Comparison of ENCODE assay signal across 17 cellular contexts in genomic region chr1:16043521-16043920, GRCh38. TPM values are rescaled to one million over a fixed set of nuclear protein-coding genes. Genes with fewer than 3 reads are reported as not detected.
A peak's percentile ranks its signal among the peaks of the same experiment; 100 is the strongest.
DNase-seq lines count a peak whose midpoint lies in the region; ATAC-seq and TF ChIP-seq lines count a peak whose summit lies in the region.
"Had no signal": no experiment of that assay in that cellular context is flagged by ENCODE, and none has a peak within 500 bp of the region (broad histone marks: within the 10 kb centered on the region; RNA-seq: fewer than 3 reads in every experiment).

TSS of gene CLCNKB (plus strand) at chr1:16043782. CDS start at chr1:16044493, 711 bp downstream.

- H3K27ac ChIP-seq in colonic mucosa (no peak within 1 kb of the TSS), ovary (peak within 1 kb of the TSS in 1 of 2 donors; percentile 71), dorsolateral prefrontal cortex (no peak within 1 kb of the TSS)

- no peaks in the 10 kb centered on the region for H3K36me3 ChIP-seq in colonic mucosa
- H3K36me3 ChIP-seq in ovary = no peaks in the 10 kb centered on the region

- H3K9me3 ChIP-seq in colonic mucosa (no peaks in the 10 kb centered on the region), ovary (no peaks in the 10 kb centered on the region)

- H3K27me3 ChIP-seq in colonic mucosa = no peaks in the 10 kb centered on the region
- no peaks in the 10 kb centered on the region for H3K27me3 ChIP-seq in ovary
- no peaks in the 10 kb centered on the region for H3K27me3 ChIP-seq in dorsolateral prefrontal cortex

- intact Hi-C loops in colonic mucosa (cut with DNase I) = no loop called here
- intact Hi-C loops in ovary (cut with DNase I) = no loop called here
- intact Hi-C loops in dorsolateral prefrontal cortex (cut with DNase I) = no loop called here

- DNase-seq in NCI-H146 (lab: John Stamatoyannopoulos, UW) (peak; percentile 42), NCI-H146 treated with DMSO at 0.1 percent for 48 hours (lab: John Stamatoyannopoulos, UW; ENCODE audit: unreplicated experiment) (no peak), DMS79 treated with DMSO at 0.1 percent for 48 hours (lab: John Stamatoyannopoulos, UW) (peak; percentile 81), colonic mucosa (peak; percentile 30), ovary (peak in 3 of 5 donors; percentile 64 to 72 (median 67)), dorsolateral prefrontal cortex (no peak)
- DNase-seq: C1 segment of cervical spinal cord, COR-L47, HCEC 1CT, NCI-H1436 treated with DMSO at 0.1 percent for 48 hours, NCI-H2227 treated with DMSO at 0.1 percent for 48 hours, NCI-H774, SHP77 had no signal

- no peak for TF ChIP-seq CTCF in colonic mucosa (IDR thresholded peaks at IDR 0.05)
- no peak for TF ChIP-seq CTCF in ovary (IDR thresholded peaks at IDR 0.05)
- no peak for TF ChIP-seq CTCF in dorsolateral prefrontal cortex (IDR thresholded peaks at IDR 0.05 in 54 of 56, conservative IDR thresholded peaks at IDR 0.05 in 2 of 56; ENCODE audit: low read depth in 1 of 56, partially characterized antibody in 56 of 56)

- H3K4me3 ChIP-seq in colonic mucosa (no peak within 1 kb of the TSS), ovary (no peak within 1 kb of the TSS), dorsolateral prefrontal cortex (no peak within 1 kb of the TSS)

- ATAC-seq in GM18511 (IDR thresholded peaks at IDR 0.05; ENCODE audit: unreplicated experiment) (no peak), HG03139 (IDR thresholded peaks at IDR 0.05; ENCODE audit: unreplicated experiment) (no peak)
- ATAC-seq: SK-N-SH treated with all-trans-retinoic acid at 6 μM for 48 hours had no signal

- H3K9ac ChIP-seq in colonic mucosa (ENCODE audit: low read depth in 2 of 2, low read length in 2 of 2) = no peak within 1 kb of the TSS

- 20 to 35% (median 24%) methylated on average over 7 of the region's 7 CpGs for WGBS in ovary, 3 donors

- no peak for TF ChIP-seq EP300 in ovary (IDR thresholded peaks at IDR 0.05)

- TF ChIP-seq POLR2A in ovary (IDR thresholded peaks at IDR 0.05) = no peak

- H3K4me1 ChIP-seq in colonic mucosa = no peaks in the 10 kb centered on the region
- no peaks in the 10 kb centered on the region for H3K4me1 ChIP-seq in ovary (ENCODE audit: insufficient read depth)

RNA-seq across cellular contexts. Expression of gene CLCNKB, which starts in this region (rescaled TPM):
- total RNA-seq in colonic mucosa (under 1 TPM in 1 of 2 donors, not detected in 1; 0.12 TPM), ovary (1 to 10 TPM in 4 of 7 donors, under 1 TPM in 2, not detected in 1; 0.82 to 8.2 (median 1.9) TPM), dorsolateral prefrontal cortex (under 1 TPM in 27 of 120 experiments, not detected in 93; 0.21 to 0.98 (median 0.29) TPM)
- under 1 TPM; 0.18 to 0.42 TPM for polyA plus RNA-seq in ovary
- total RNA-seq: HT1080 had no signal

Comparison
In these comparisons a context has a peak if more than half of its experiments do, and no peak if none do; other contexts are left out.
1. DNase-seq: peak in NCI-H146 (single experiment), DMS79 treated with DMSO at 0.1 percent for 48 hours (single experiment) and ovary (3 of 5); none in NCI-H146 treated with DMSO at 0.1 percent for 48 hours (single experiment) and dorsolateral prefrontal cortex (0 of 10).
2. Peak in DNase-seq in colonic mucosa; RNA of the gene not detected or under 1 TPM.